In the genomic region with DNA sequence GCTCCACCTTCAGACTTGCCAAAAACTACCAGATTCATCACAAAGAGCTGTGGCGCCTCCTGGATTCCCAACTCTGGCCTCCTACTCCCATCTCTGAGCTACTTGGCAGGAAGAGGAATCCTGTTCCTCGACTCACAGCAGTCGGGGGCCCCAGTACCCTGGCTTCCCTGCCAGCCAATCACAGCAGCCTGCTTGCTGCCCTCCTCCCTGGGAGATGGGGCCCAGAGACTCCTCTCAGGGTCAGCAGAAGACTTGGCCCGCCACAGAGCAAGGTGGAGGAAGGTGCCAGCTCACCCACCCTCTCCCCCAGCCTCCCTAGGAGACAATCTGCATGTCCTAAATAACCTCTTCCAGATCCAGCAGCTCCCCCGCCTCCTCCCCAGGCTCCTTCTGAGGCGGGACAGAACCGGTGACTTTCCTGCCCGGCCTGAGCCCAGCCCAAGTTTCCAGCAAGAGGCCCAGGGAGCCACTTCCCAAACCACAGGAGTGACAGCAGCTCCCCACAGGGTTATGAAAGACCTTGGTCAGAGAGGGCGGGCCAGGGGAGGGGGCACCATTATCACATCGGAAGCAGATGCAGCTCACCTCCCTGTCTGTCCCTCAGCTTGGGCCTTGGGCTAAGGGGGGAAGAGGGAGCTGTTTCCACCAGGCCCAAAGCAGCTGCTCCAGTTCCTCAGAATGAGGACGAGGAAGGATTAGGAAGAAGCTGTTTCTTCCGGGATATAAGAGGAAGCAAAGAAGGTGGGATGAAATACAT, we compare ENCODE assay signal across 8 cellular contexts. TPM values are rescaled to one million over a fixed set of nuclear protein-coding genes. Genes with fewer than 3 reads are reported as not detected.
DNase-seq lines count a peak whose midpoint lies in the region; ATAC-seq and TF ChIP-seq lines count a peak whose summit lies in the region.

No MANE protein-coding gene starts in this region.

- DNase-seq in activated CD8-positive, alpha-beta memory T cell treated with anti-CD3 and anti-CD28 coated beads, Interleukin-2, amount 10 ng/mL, durations not matched to agents 7 days and 5 days, result peak; percentile 72
- no peak for DNase-seq in activated CD8-positive, alpha-beta memory T cell treated with anti-CD3 and anti-CD28 coated beads, Interleukin-2, amount 50 U/mL, for 4 hours
- DNase-seq in UCSD-AML1 (lab: John Stamatoyannopoulos, UW; ENCODE audit: unreplicated experiment) (peak; percentile 96), erythroblast (lab: John Stamatoyannopoulos, UW) (peak; percentile 78 to 80), NCI-H2107 treated with DMSO at 0.1 percent for 48 hours (lab: John Stamatoyannopoulos, UW; ENCODE audit: unreplicated experiment) (no peak), NCI-H2107 (lab: John Stamatoyannopoulos, UW) (no peak)

- peaks cover 61% of the 10 kb centered on the region for H3K36me3 Mint-ChIP-seq in activated CD8-positive, alpha-beta memory T cell treated with anti-CD3 and anti-CD28 coated beads, Interleukin-2, amount 10 ng/mL, durations not matched to agents 7 days and 5 days
- peaks cover 13% of the 10 kb centered on the region for H3K36me3 Mint-ChIP-seq in nephron (ENCODE audit: low read depth)

- peak; percentile 16 for TF ChIP-seq POLR2A in erythroblast (IDR thresholded peaks at IDR 0.05; ENCODE audit: low read length)

- no peaks in the 10 kb centered on the region for H3K27me3 Mint-ChIP-seq in activated CD8-positive, alpha-beta memory T cell treated with anti-CD3 and anti-CD28 coated beads, Interleukin-2, amount 10 ng/mL, durations not matched to agents 7 days and 5 days
- no peaks in the 10 kb centered on the region for H3K27me3 Mint-ChIP-seq in nephron (ENCODE audit: low read depth)

- H3K4me3 Mint-ChIP-seq in activated CD8-positive, alpha-beta memory T cell treated with anti-CD3 and anti-CD28 coated beads, Interleukin-2, amount 10 ng/mL, durations not matched to agents 7 days and 5 days, result peak overlapping the region; percentile 99
- H3K4me3 Mint-ChIP-seq in nephron, result peak overlapping the region; percentile 90 to 95 (median 93)

- no peaks in the 10 kb centered on the region for H3K9me3 Mint-ChIP-seq in activated CD8-positive, alpha-beta memory T cell treated with anti-CD3 and anti-CD28 coated beads, Interleukin-2, amount 10 ng/mL, durations not matched to agents 7 days and 5 days (ENCODE audit: low read depth)
- H3K9me3 Mint-ChIP-seq in nephron, result no peaks in the 10 kb centered on the region

- no peak for TF ChIP-seq CTCF in nephron (IDR thresholded peaks at IDR 0.05; ENCODE audit: unreplicated experiment in 3 of 3)

- peak overlapping the region; percentile 86 for H3K27ac Mint-ChIP-seq in activated CD8-positive, alpha-beta memory T cell treated with anti-CD3 and anti-CD28 coated beads, Interleukin-2, amount 10 ng/mL, durations not matched to agents 7 days and 5 days
- H3K27ac Mint-ChIP-seq in nephron, result peak overlapping the region; percentile 91 to 100 (median 99)

- H3K4me1 Mint-ChIP-seq in activated CD8-positive, alpha-beta memory T cell treated with anti-CD3 and anti-CD28 coated beads, Interleukin-2, amount 10 ng/mL, durations not matched to agents 7 days and 5 days, result peaks cover 61% of the 10 kb centered on the region
- peaks cover 61% of the 10 kb centered on the region for H3K4me1 Mint-ChIP-seq in nephron

- no peak for ATAC-seq in activated CD8-positive, alpha-beta memory T cell treated with anti-CD3 and anti-CD28 coated beads, Interleukin-2, amount 10 ng/mL, durations not matched to agents 7 days and 5 days
- no peak for ATAC-seq in HG02970 (IDR thresholded peaks at IDR 0.05; ENCODE audit: low FRiP score, unreplicated experiment)

- CTCF ChIA-PET in activated CD8-positive, alpha-beta memory T cell treated with anti-CD3 and anti-CD28 coated beads, Interleukin-2, amount 10 ng/mL, durations not matched to agents 7 days and 5 days (lab: Charles Lee), result interaction anchor here (0.7 to 19.6 kb wide), 12 partner anchors 8 to 152 kb away, joined by 3 to 420 read pairs (median 6); a partner anchor contains a TSS

RNA-seq across cellular contexts. Expression of a gene that starts 2.3 kb away (rescaled TPM):
- 100 to 1,000 TPM; 333 to 502 TPM for total RNA-seq in activated CD8-positive, alpha-beta memory T cell treated with anti-CD3 and anti-CD28 coated beads, Interleukin-2, amount 10 ng/mL, durations not matched to agents 7 days and 5 days

RNA-seq across cellular contexts. Expression of a gene that starts 18.0 kb away (rescaled TPM):
- total RNA-seq in activated CD8-positive, alpha-beta memory T cell treated with anti-CD3 and anti-CD28 coated beads, Interleukin-2, amount 10 ng/mL, durations not matched to agents 7 days and 5 days, result 10 to 100 TPM; 33.1 to 48.5 TPM

RNA-seq across cellular contexts. Expression of a gene that starts 18.3 kb away (rescaled TPM):
- total RNA-seq in activated CD8-positive, alpha-beta memory T cell treated with anti-CD3 and anti-CD28 coated beads, Interleukin-2, amount 10 ng/mL, durations not matched to agents 7 days and 5 days, result 10 to 100 TPM; 21.9 to 25.6 TPM

RNA-seq across cellular contexts. Expression of a gene that starts 44.1 kb away (rescaled TPM):
- total RNA-seq in activated CD8-positive, alpha-beta memory T cell treated with anti-CD3 and anti-CD28 coated beads, Interleukin-2, amount 10 ng/mL, durations not matched to agents 7 days and 5 days, result 1 to 10 TPM; 7.7 to 9.1 TPM

Comparison
In these comparisons a context has a peak if more than half of its experiments do, and no peak if none do; other contexts are left out.
1. DNase-seq: peak in activated CD8-positive, alpha-beta memory T cell treated with anti-CD3 and anti-CD28 coated beads, Interleukin-2, amount 10 ng/mL, durations not matched to agents 7 days and 5 days (single experiment), UCSD-AML1 (single experiment) and erythroblast (2 of 2); none in activated CD8-positive, alpha-beta memory T cell treated with anti-CD3 and anti-CD28 coated beads, Interleukin-2, amount 50 U/mL, for 4 hours (single experiment), NCI-H2107 treated with DMSO at 0.1 percent for 48 hours (single experiment) and NCI-H2107 (single experiment).